In genomic region chr15:41583795-41584194, GRCh38 we compare ENCODE assay signal across 27 cellular contexts. TPM values are rescaled to one million over a fixed set of nuclear protein-coding genes. Genes with fewer than 3 reads are reported as not detected.
A peak's percentile ranks its signal among the peaks of the same experiment; 100 is the strongest.
DNase-seq lines count a peak whose midpoint lies in the region; TF ChIP-seq lines count a peak whose summit lies in the region.
"Had no signal": no experiment of that assay in that cellular context is flagged by ENCODE, and none has a peak within 500 bp of the region (broad histone marks: within the 10 kb centered on the region; RNA-seq: fewer than 3 reads in every experiment).

No MANE protein-coding gene starts in this region.

- H3K27ac Mint-ChIP-seq in neural crest cell (ENCODE audit: unreplicated experiment) (no peak overlapping the region), immature natural killer cell (no peak overlapping the region)
- H3K27ac Mint-ChIP-seq: CD4-positive, CD25-positive, alpha-beta regulatory T cell; GM23338; H9 had no signal

- H3K27ac ChIP-seq in MM.1S (ENCODE audit: low read length) (peak overlapping the region; percentile 42; the same call in 1 of the 2 replicates), OCI-LY7 (ENCODE audit: low read depth, low read length, poor library complexity, severe bottlenecking) (no peak overlapping the region)
- H3K27ac ChIP-seq: BLaER1, PC-9 had no signal

- DNase-seq in SKM-1 treated with dmso at 0.1 percent for 144 hours (lab: John Stamatoyannopoulos, UW; ENCODE audit: unreplicated experiment) (peak; percentile 57), SKM-1 (lab: John Stamatoyannopoulos, UW; ENCODE audit: unreplicated experiment) (no peak), MM.1S (peak; percentile 86), neural crest cell (ENCODE audit: low read depth, low spot score) (no peak), OCI-LY7 (ENCODE audit: low spot score) (no peak), immature natural killer cell (no peak)
- DNase-seq in activated CD4-positive, CD25-positive, alpha-beta regulatory T cell (lab: John Stamatoyannopoulos, UW), result no peak
- DNase-seq: CD4-positive, CD25-positive, alpha-beta regulatory T cell; DMS53; GDM1; H9; Kasumi-1; NCI-H1092; NCI-H1436; NCI-H1930; NCI-H2107; NCI-H446 treated with DMSO at 0.1 percent for 48 hours; NCI-H526; NCI-H82; NK-92 treated with Interleukin-12 subunit alpha and Interleukin-12 subunit beta, amount 100 ng/mL, for 24 hours; SHP77; SW 1271 had no signal

- intact Hi-C loops in OCI-LY7 (cut with micrococcal nuclease; ENCODE audit: unreplicated experiment), result loop anchor here (5.0 kb wide), 1 partner anchor 229 kb away; no protein-coding TSS in a partner anchor

- BruUV-seq in OCI-LY7 (replicated peaks; lab: Mats Ljungman, UMichigan), result no TSS peak

- H3K9me3 Mint-ChIP-seq in neural crest cell (no peaks in the 10 kb centered on the region), immature natural killer cell (no peaks in the 10 kb centered on the region)
- H3K9me3 Mint-ChIP-seq: CD4-positive, CD25-positive, alpha-beta regulatory T cell; GM23338; H9 had no signal

- H3K9me2 ChIP-seq in MM.1S (replicated peaks; ENCODE audit: insufficient read depth, low read length), result no peaks in the 10 kb centered on the region
- no peaks in the 10 kb centered on the region for H3K9me2 ChIP-seq in OCI-LY7 (ENCODE audit: insufficient read depth, low read length)

- no peaks in the 10 kb centered on the region for H3K9me3 ChIP-seq in MM.1S (replicated peaks; ENCODE audit: insufficient read depth, low read length)
- H3K9me3 ChIP-seq in OCI-LY7 (ENCODE audit: low read length), result no peaks in the 10 kb centered on the region
- H3K9me3 ChIP-seq: BLaER1 had no signal

- CTCF ChIA-PET in OCI-LY7 (lab: Charles Lee; ENCODE audit: unreplicated experiment), result no interaction called here

- H3K36me3 Mint-ChIP-seq in neural crest cell (ENCODE audit: low read depth), result no peaks in the 10 kb centered on the region
- H3K36me3 Mint-ChIP-seq in immature natural killer cell, result no peaks in the 10 kb centered on the region
- H3K36me3 Mint-ChIP-seq: CD4-positive, CD25-positive, alpha-beta regulatory T cell had no signal

- H3K36me3 ChIP-seq in MM.1S (replicated peaks; ENCODE audit: insufficient read depth, low read length) (no peaks in the 10 kb centered on the region), OCI-LY7 (ENCODE audit: insufficient read depth, low read length) (no peaks in the 10 kb centered on the region)
- H3K36me3 ChIP-seq: BLaER1 had no signal

- no peaks in the 10 kb centered on the region for H4K20me1 ChIP-seq in MM.1S (ENCODE audit: insufficient read depth, low read length)
- no peaks in the 10 kb centered on the region for H4K20me1 ChIP-seq in OCI-LY7 (ENCODE audit: insufficient read depth, low read length)

- H3F3A ChIP-seq in MM.1S (ENCODE audit: insufficient read depth, low read length), result no peaks in the 10 kb centered on the region

- H3K4me2 ChIP-seq in MM.1S (ENCODE audit: low read depth, low read length) (peak overlapping the region; percentile 13; the same call in 1 of the 2 replicates), OCI-LY7 (ENCODE audit: low read length) (no peak overlapping the region)
- H3K4me2 ChIP-seq: BLaER1, PC-9 had no signal

- H3K27me3 Mint-ChIP-seq in neural crest cell (ENCODE audit: low read depth) (peaks cover 2% of the 10 kb centered on the region), immature natural killer cell (ENCODE audit: low read depth in 3 of 3) (peaks cover 9 to 20% (median 13%) of the 10 kb centered on the region in 3 donors)

- H3K9ac ChIP-seq in MM.1S (ENCODE audit: low read length), result no peak overlapping the region
- H3K9ac ChIP-seq: BLaER1 had no signal

- no peaks in the 10 kb centered on the region for H3K79me2 ChIP-seq in MM.1S (ENCODE audit: low read length)
- H3K79me2 ChIP-seq in OCI-LY7 (ENCODE audit: insufficient read depth, low read depth, low read length), result no peaks in the 10 kb centered on the region

- no peak overlapping the region for H2AFZ ChIP-seq in MM.1S (ENCODE audit: low read length)
- H2AFZ ChIP-seq in OCI-LY7 (ENCODE audit: low read length), result no peak overlapping the region
- H2AFZ ChIP-seq: GM23338, PC-9 had no signal

- H3K4me3 ChIP-seq in MM.1S (ENCODE audit: low read length) (no peak overlapping the region), OCI-LY7 (ENCODE audit: low read depth, low read length, poor library complexity, severe bottlenecking) (no peak overlapping the region)
- H3K4me3 ChIP-seq: BLaER1, GM12878, GM23338, K562, PC-9 had no signal

- H3K4me3 Mint-ChIP-seq in neural crest cell, result peak overlapping the region; percentile 22
- no peak overlapping the region for H3K4me3 Mint-ChIP-seq in immature natural killer cell
- H3K4me3 Mint-ChIP-seq: CD4-positive, CD25-positive, alpha-beta regulatory T cell; GM23338; H9 had no signal

- H3K4me1 Mint-ChIP-seq in neural crest cell, result peaks cover 16% of the 10 kb centered on the region
- peaks cover 6 to 11% of the 10 kb centered on the region in 2 donors for H3K4me1 Mint-ChIP-seq in immature natural killer cell

- H3K4me1 ChIP-seq in MM.1S (ENCODE audit: low read length) (peaks cover 7% of the 10 kb centered on the region), OCI-LY7 (ENCODE audit: insufficient read depth, low read length, poor library complexity, severe bottlenecking) (no peaks in the 10 kb centered on the region)

- POLR2A ChIA-PET in OCI-LY7 (lab: Charles Lee), result no interaction called here

- no peaks in the 10 kb centered on the region for H3K27me3 ChIP-seq in MM.1S (replicated peaks; ENCODE audit: insufficient read depth, low read length)

- TF ChIP-seq CTCF in MM.1S (IDR thresholded peaks at IDR 0.05; ENCODE audit: low read length) (no peak), neural crest cell (conservative IDR thresholded peaks at IDR 0.05) (no peak), OCI-LY7 (conservative IDR thresholded peaks at IDR 0.05; ENCODE audit: low read length) (no peak)

RNA-seq across cellular contexts. Expression of gene TYRO3, which starts 24.8 kb away (rescaled TPM):
- total RNA-seq in neural crest cell, result 71.7 and 74.7 TPM in 2 replicates
- total RNA-seq in OCI-LY7 (2014; rRNA removed; shearing (Covaris generic)), result not detected in 2 replicates
- 0.13 and 0.48 TPM in 2 replicates for total RNA-seq in OCI-LY7 (2022)
- polyA plus RNA-seq in immature natural killer cell, result under 1 TPM in 2 of 3 donors, not detected in 1; 0.38 to 0.95 TPM
- total RNA-seq: CD4-positive, CD25-positive, alpha-beta regulatory T cell had no signal

RNA-seq across cellular contexts. Expression of gene RPAP1, which starts 39.7 kb away (rescaled TPM):
- total RNA-seq in neural crest cell (86.5 and 91.1 TPM in 2 replicates), OCI-LY7 (2022) (39.9 and 51.6 TPM in 2 replicates)
- 19.3 and 24.3 TPM in 2 replicates for total RNA-seq in OCI-LY7 (2014; rRNA removed; shearing (Covaris generic))
- polyA plus RNA-seq in immature natural killer cell, result 10 to 100 TPM in 1 of 3 donors, 1 to 10 TPM in 2; 3.7 to 15.0 (median 4.9) TPM

Comparison
In these comparisons a context has a peak if more than half of its experiments do, and no peak if none do; other contexts are left out.
1. DNase-seq: peak in SKM-1 treated with dmso at 0.1 percent for 144 hours (single experiment) and MM.1S (single experiment); none in SKM-1 (single experiment), neural crest cell (single experiment), activated CD4-positive, CD25-positive, alpha-beta regulatory T cell (0 of 4), OCI-LY7 (single experiment) and immature natural killer cell (0 of 3).
2. RNA of gene TYRO3, which starts 24.8 kb away (total RNA-seq): 71.7 to 74.7 TPM in neural crest cell; 0.13 to 0.48 TPM in OCI-LY7; every median in the first group is over 10 times any median in the second.